Comparison of ENCODE assay signal across 8 cellular contexts in the genomic region with DNA sequence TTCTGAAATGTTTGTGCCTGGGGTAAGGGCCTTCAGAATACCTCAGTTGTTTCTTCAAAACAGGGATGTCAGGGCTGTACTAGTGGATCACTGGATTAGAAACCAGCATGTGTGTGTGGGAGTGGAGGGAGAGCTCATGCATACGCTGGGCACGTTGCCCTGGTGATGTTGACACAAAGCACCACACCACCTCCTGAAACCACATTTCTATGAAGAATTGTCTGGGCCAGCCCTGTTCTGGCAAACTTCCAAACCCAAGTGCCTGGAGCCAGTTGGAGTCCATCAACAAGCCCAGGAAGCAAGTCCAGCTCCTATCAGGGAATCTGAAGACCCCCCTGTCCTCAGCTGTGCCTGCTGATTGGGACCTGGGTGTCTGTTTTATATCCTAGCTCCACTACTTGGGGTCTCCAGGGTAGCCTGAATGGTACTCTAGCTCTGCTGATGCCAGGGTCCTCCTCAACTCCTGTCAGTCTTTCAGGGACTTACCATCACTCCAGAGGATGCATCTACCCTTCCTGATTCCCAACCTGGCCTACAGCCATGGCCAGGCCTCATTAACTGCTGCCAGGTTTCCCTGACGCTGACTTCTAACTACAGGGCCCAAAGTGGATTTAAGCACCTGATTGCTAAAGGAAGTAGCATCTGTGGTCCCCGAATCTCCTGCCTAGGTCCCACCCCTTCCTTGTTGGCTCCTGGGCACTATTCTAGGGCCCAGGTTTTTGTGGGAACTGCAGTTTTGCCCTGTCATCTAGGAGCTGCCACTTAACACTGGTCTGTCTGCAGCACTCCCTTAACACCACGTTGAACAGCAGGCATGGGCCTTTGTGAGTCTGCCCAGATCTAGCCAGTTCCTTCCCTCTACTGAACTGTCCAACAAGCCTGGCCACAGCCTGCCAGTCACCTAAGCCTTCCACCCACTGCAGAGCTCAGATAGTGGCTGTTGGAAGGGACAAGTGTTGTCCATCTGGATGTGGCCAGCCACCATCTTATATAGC. TPM values are rescaled to one million over a fixed set of nuclear protein-coding genes. Genes with fewer than 3 reads are reported as not detected.
DNase-seq lines count a peak whose midpoint lies in the region; ATAC-seq and TF ChIP-seq lines count a peak whose summit lies in the region.

No MANE protein-coding gene starts in this region.

- H3F3A ChIP-seq in neural progenitor cell (ENCODE audit: low read depth) = no peaks in the 10 kb centered on the region

- no peak overlapping the region for H3K4me3 Mint-ChIP-seq in neural progenitor cell

- no peak for TF ChIP-seq POLR2A in lower leg skin (IDR thresholded peaks at IDR 0.05)

- H3K27me3 ChIP-seq in HL-60 (ENCODE audit: insufficient read depth, poor library complexity, severe bottlenecking) (no peaks in the 10 kb centered on the region), NT2/D1 (ENCODE audit: insufficient read depth, insufficient read length) (no peaks in the 10 kb centered on the region), neural progenitor cell (no peaks in the 10 kb centered on the region)

- H3K27ac ChIP-seq in HL-60 (replicated peaks) (no peak overlapping the region), neural progenitor cell (no peak overlapping the region)

- no peak overlapping the region for H3K4me2 ChIP-seq in neural progenitor cell

- peaks cover 15% of the 10 kb centered on the region for H3K4me1 Mint-ChIP-seq in neural progenitor cell

- H2AFZ ChIP-seq in neural progenitor cell (replicated peaks) = no peak overlapping the region

- in situ Hi-C loops in G401 (cut with HindIII; ENCODE audit: low sequenced_read_pairs) = no loop called here

- no peaks in the 10 kb centered on the region for H3K4me1 ChIP-seq in NT2/D1 (ENCODE audit: insufficient read depth, insufficient read length)
- H3K4me1 ChIP-seq in neural progenitor cell = no peaks in the 10 kb centered on the region

- no peak overlapping the region for H3K27ac Mint-ChIP-seq in neural progenitor cell

- H3K4me3 ChIP-seq in HL-60 (replicated peaks; ENCODE audit: insufficient read depth, low read length) (no peak overlapping the region), NT2/D1 (ENCODE audit: insufficient read length, low read depth) (no peak overlapping the region), lower leg skin (ENCODE audit: low read depth, poor library complexity, severe bottlenecking) (no peak overlapping the region), neural progenitor cell (no peak overlapping the region)

- no peaks in the 10 kb centered on the region for H3K79me2 ChIP-seq in neural progenitor cell (ENCODE audit: low read depth)

- TF ChIP-seq CTCF in HL-60 (IDR thresholded peaks at IDR 0.05; ENCODE audit: insufficient read depth, low read length) = no peak
- no peak for TF ChIP-seq CTCF in lower leg skin (IDR thresholded peaks at IDR 0.05)
- no peak for TF ChIP-seq CTCF in neural progenitor cell (IDR thresholded peaks at IDR 0.05)

- intact Hi-C loops in lower leg skin (cut with DNase I; ENCODE audit: low total_unique reads) = no loop called here

- no peaks in the 10 kb centered on the region for H3K9me3 Mint-ChIP-seq in neural progenitor cell

- H3K36me3 Mint-ChIP-seq in neural progenitor cell = no peaks in the 10 kb centered on the region

- peaks cover 3% of the 10 kb centered on the region for H3K27me3 Mint-ChIP-seq in neural progenitor cell (ENCODE audit: insufficient read depth, low read depth)

- H3K9ac ChIP-seq in NT2/D1 (ENCODE audit: insufficient read length, low read depth) (no peak overlapping the region), neural progenitor cell (no peak overlapping the region)

- ATAC-seq in HG03095 (IDR thresholded peaks at IDR 0.05; ENCODE audit: unreplicated experiment) = no peak
- ATAC-seq in GM18517 (IDR thresholded peaks at IDR 0.05; ENCODE audit: unreplicated experiment) = no peak

- peak; percentile 63 for DNase-seq in G401 (ENCODE audit: low spot score)
- DNase-seq in HL-60 (ENCODE audit: low read depth in 1 of 2, low spot score in 1 of 2) = peak; percentile 10 to 13
- DNase-seq in NT2/D1 (ENCODE audit: low read depth, low spot score) = peak; percentile 32
- DNase-seq in cerebellum (ENCODE audit: low spot score) = peak; percentile 23
- peak; percentile 68 to 86 for DNase-seq in lower leg skin (ENCODE audit: low spot score in 2 of 2)
- no peak for DNase-seq in neural progenitor cell (ENCODE audit: low spot score)

- H3K36me3 ChIP-seq in NT2/D1 (ENCODE audit: insufficient read depth, insufficient read length, low read length) (peaks cover 17% of the 10 kb centered on the region), neural progenitor cell (no peaks in the 10 kb centered on the region)

- no peaks in the 10 kb centered on the region for H3K9me3 ChIP-seq in NT2/D1 (ENCODE audit: insufficient read depth, low read length)
- no peaks in the 10 kb centered on the region for H3K9me3 ChIP-seq in neural progenitor cell (ENCODE audit: low read depth)

- H4K20me1 ChIP-seq in neural progenitor cell (ENCODE audit: low read depth) = no peaks in the 10 kb centered on the region

- WGBS in lower leg skin, 2 donors = 26% methylated on average over 5 of the region's 5 CpGs

RNA-seq across cellular contexts. Expression of gene LPAR3, which starts 45.5 kb away (rescaled TPM):
- total RNA-seq in G401 (2014; rRNA removed; shearing (Covaris generic)) = not detected in 2 replicates
- total RNA-seq in cerebellum (0.27 TPM), lower leg skin (10 to 100 TPM; 13.0 to 19.0 (median 14.5) TPM), neural progenitor cell (ENCODE audit: low replicate concordance) (2.4 and 4.0 TPM in 2 replicates)
